ENCODE assay signal across 18 cellular contexts in genomic region chr17:55448681-55449080, GRCh38. TPM values are rescaled to one million over a fixed set of nuclear protein-coding genes. Genes with fewer than 3 reads are reported as not detected.
DNase-seq lines count a peak whose midpoint lies in the region; TF ChIP-seq lines count a peak whose summit lies in the region.
"Had no signal": no experiment of that assay in that cellular context is flagged by ENCODE, and none has a peak within 500 bp of the region (broad histone marks: within the 10 kb centered on the region; RNA-seq: fewer than 3 reads in every experiment).

No MANE protein-coding gene starts in this region.

- H3K36me3 ChIP-seq in Caco-2 (ENCODE audit: control insufficient read depth, insufficient read depth, low read length): no peaks in the 10 kb centered on the region
- H3K36me3 ChIP-seq: breast epithelium had no signal

- H3K4me1 Mint-ChIP-seq in Caco-2 (ENCODE audit: low read depth, unreplicated experiment) (peaks cover 66% of the 10 kb centered on the region), mesothelial cell of epicardium (peaks cover 75% of the 10 kb centered on the region)

- no TSS peak for BruUV-seq in Caco-2 (replicated peaks; lab: Mats Ljungman, UMichigan)

- peak overlapping the region; percentile 59 for H3K27ac Mint-ChIP-seq in Caco-2 (ENCODE audit: unreplicated experiment)
- H3K27ac Mint-ChIP-seq in mesothelial cell of epicardium: peak overlapping the region; percentile 87
- H3K27ac Mint-ChIP-seq: activated naive CD4-positive, alpha-beta T cell treated with anti-CD3 and anti-CD28 coated beads for 36 hours; type B pancreatic cell had no signal

- H3K36me3 Mint-ChIP-seq in Caco-2 (ENCODE audit: insufficient read depth, unreplicated experiment): peaks cover 7% of the 10 kb centered on the region
- no peaks in the 10 kb centered on the region for H3K36me3 Mint-ChIP-seq in mesothelial cell of epicardium
- H3K36me3 Mint-ChIP-seq: type B pancreatic cell had no signal

- TF ChIP-seq CTCF in Caco-2 (IDR thresholded peaks at IDR 0.05; ENCODE audit: insufficient read depth in 1 of 2, low read depth in 1 of 2, low read length in 1 of 2, severe bottlenecking in 1 of 2, unreplicated experiment in 1 of 2): no peak
- TF ChIP-seq CTCF in cardiac fibroblast (IDR thresholded peaks at IDR 0.05; ENCODE audit: low read depth, low read length): no peak
- TF ChIP-seq CTCF in mesothelial cell of epicardium (IDR thresholded peaks at IDR 0.05; ENCODE audit: unreplicated experiment): no peak

- no peaks in the 10 kb centered on the region for H3K27me3 ChIP-seq in Caco-2 (replicated peaks; ENCODE audit: control insufficient read depth, insufficient read depth, low read length)
- H3K27me3 ChIP-seq: breast epithelium had no signal

- H3K27me3 Mint-ChIP-seq in Caco-2 (ENCODE audit: insufficient read depth, unreplicated experiment) (no peaks in the 10 kb centered on the region), mesothelial cell of epicardium (ENCODE audit: low read depth) (no peaks in the 10 kb centered on the region)
- H3K27me3 Mint-ChIP-seq: type B pancreatic cell had no signal

- H3K9me3 Mint-ChIP-seq in Caco-2 (ENCODE audit: unreplicated experiment): peaks cover 9% of the 10 kb centered on the region
- no peaks in the 10 kb centered on the region for H3K9me3 Mint-ChIP-seq in mesothelial cell of epicardium
- H3K9me3 Mint-ChIP-seq: activated naive CD4-positive, alpha-beta T cell treated with anti-CD3 and anti-CD28 coated beads for 36 hours had no signal

- intact Hi-C loops in Caco-2 (cut with micrococcal nuclease; ENCODE audit: unreplicated experiment): no loop called here

- POLR2A ChIA-PET in Caco-2 (lab: Charles Lee): no interaction called here

- DNase-seq in Caco-2 (peak in 1 of 2 experiments; percentile 25), M059J (ENCODE audit: low read depth) (peak; percentile 80), cardiac fibroblast (ENCODE audit: low read depth in 2 of 2) (peak; percentile 31 to 41), mesothelial cell of epicardium (ENCODE audit: low spot score in 2 of 2, unreplicated experiment in 2 of 2) (no peak), NCI-H2081 treated with DMSO at 0.1 percent for 48 hours (lab: John Stamatoyannopoulos, UW) (no peak), NCI-H146 treated with DMSO at 0.1 percent for 48 hours (lab: John Stamatoyannopoulos, UW; ENCODE audit: unreplicated experiment) (no peak), NCI-H187 (lab: John Stamatoyannopoulos, UW) (no peak), NCI-H526 treated with DMSO at 0.1 percent for 48 hours (lab: John Stamatoyannopoulos, UW) (no peak)
- DNase-seq: activated CD4-positive, alpha-beta T cell treated with anti-CD3 and anti-CD28 coated beads for 1 hour; activated CD8-positive, alpha-beta memory T cell treated with anti-CD3 and anti-CD28 coated beads, Interleukin-2, amount 50 U/mL, for 48 hours; activated naive CD4-positive, alpha-beta T cell treated with anti-CD3 and anti-CD28 coated beads for 36 hours; AML-193; effector CD8-positive, alpha-beta T cell; NCI-H1105 treated with DMSO at 0.1 percent for 48 hours; NCI-H526; T-helper 1 cell had no signal

- H3K4me3 ChIP-seq in Caco-2 (ENCODE audit: low read depth, low read length) (no peak overlapping the region), cardiac fibroblast (replicated peaks in 1 of 2; ENCODE audit: low read depth in 2 of 2, low read length in 2 of 2) (no peak overlapping the region)
- H3K4me3 ChIP-seq: breast epithelium had no signal

- H3K4me3 Mint-ChIP-seq in Caco-2 (ENCODE audit: unreplicated experiment): no peak overlapping the region
- H3K4me3 Mint-ChIP-seq in mesothelial cell of epicardium: no peak overlapping the region
- H3K4me3 Mint-ChIP-seq: activated naive CD4-positive, alpha-beta T cell treated with anti-CD3 and anti-CD28 coated beads for 36 hours; type B pancreatic cell had no signal

- H3K4me1 ChIP-seq in Caco-2: peaks cover 82% of the 10 kb centered on the region
- H3K4me1 ChIP-seq: breast epithelium had no signal

- no peaks in the 10 kb centered on the region for H3K9me3 ChIP-seq in Caco-2
- H3K9me3 ChIP-seq: breast epithelium had no signal

- CTCF ChIA-PET in Caco-2 (lab: Charles Lee): no interaction called here

RNA-seq across cellular contexts. Expression of gene MMD, which starts 27.0 kb away (rescaled TPM):
- total RNA-seq in Caco-2 (2022) (38.6 and 39.0 TPM in 2 replicates), mesothelial cell of epicardium (36.6 to 42.4 TPM (median 37.6 TPM) in 3 replicates)
- 28.6 and 35.2 TPM in 2 replicates for total RNA-seq in M059J (2014; rRNA removed; shearing (Covaris generic))

Comparison
In these comparisons a context has a peak if more than half of its experiments do, and no peak if none do; other contexts are left out.
1. DNase-seq: peak in M059J (single experiment) and cardiac fibroblast (2 of 2); none in mesothelial cell of epicardium (0 of 2), NCI-H2081 treated with DMSO at 0.1 percent for 48 hours (single experiment), NCI-H146 treated with DMSO at 0.1 percent for 48 hours (single experiment), NCI-H187 (0 of 2) and NCI-H526 treated with DMSO at 0.1 percent for 48 hours (single experiment).